ENCODE assay signal across 11 cellular contexts in the genomic region with DNA sequence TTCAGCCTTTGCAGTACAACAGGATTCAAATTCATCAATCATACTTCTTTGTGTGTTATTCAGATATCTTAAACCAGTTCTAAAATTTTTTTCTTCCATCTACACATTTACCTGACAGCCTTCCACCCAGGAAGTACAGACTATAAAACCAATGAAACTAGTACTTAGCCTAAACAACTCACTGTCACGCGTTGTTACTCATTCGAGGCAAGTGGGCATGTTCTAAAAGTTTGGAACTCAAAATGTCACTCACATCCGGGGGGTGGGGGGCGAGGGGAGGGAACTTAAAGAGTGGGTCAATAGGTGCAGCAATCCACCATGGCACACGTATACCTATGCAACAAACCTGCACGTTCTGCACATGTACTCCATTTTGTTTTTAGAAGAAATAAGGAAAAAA.
"Had no signal": no experiment of that assay in that cellular context is flagged by ENCODE, and none has a peak within 500 bp of the region (broad histone marks: within the 10 kb centered on the region; RNA-seq: fewer than 3 reads in every experiment).

No MANE protein-coding gene starts in this region.

- H3K27me3 ChIP-seq: breast epithelium, dorsolateral prefrontal cortex, esophagus muscularis mucosa, tibial artery, uterus had no signal

- H3K36me3 ChIP-seq: breast epithelium, esophagus muscularis mucosa, tibial artery, uterus had no signal

- H3K9me3 ChIP-seq: breast epithelium, esophagus muscularis mucosa, tibial artery, uterus had no signal

- H3K4me2 ChIP-seq: smooth muscle cell had no signal

- ATAC-seq: right cardiac atrium had no signal

- H3K27ac ChIP-seq: dorsolateral prefrontal cortex, esophagus muscularis mucosa, tibial artery, uterus had no signal

- H3K4me1 ChIP-seq: breast epithelium, uterus had no signal

- DNase-seq: activated B cell treated with CpG ODN at 0.5 μM for 24 hours; activated T-cell treated with anti-CD3 and anti-CD28 coated beads, Interleukin-2, amount 50 U/mL, for 1 hour; dorsolateral prefrontal cortex; right cardiac atrium; tibial artery; uterus had no signal

- H3K4me3 ChIP-seq: breast epithelium, dorsolateral prefrontal cortex, esophagus muscularis mucosa, smooth muscle cell, tibial artery, uterus had no signal

- FAIRE-seq: keratinocyte, TTC549 had no signal
